In the genomic region with DNA sequence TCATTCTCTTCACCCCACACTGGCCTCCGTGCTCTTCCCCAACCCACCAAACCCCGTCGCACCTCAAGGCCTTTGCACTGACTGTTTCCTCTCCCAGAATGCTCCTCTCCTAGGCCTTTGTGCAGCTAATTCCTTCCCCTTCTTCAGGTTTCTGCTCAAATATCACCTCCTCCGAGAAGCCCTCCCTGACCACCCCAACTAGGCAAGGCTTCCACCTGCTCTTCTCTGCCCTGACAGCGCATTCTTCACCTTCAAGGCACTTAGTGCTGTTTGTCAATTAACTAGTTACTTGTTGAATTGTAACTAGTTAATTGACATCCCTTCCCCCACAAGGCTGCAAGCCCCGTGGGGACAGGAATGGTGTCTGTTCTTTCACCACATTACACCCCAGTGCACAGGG, we compare ENCODE assay signal across 1 cellular context.
TF ChIP-seq lines count a peak whose summit lies in the region.

No MANE protein-coding gene starts in this region.

TF ChIP-seq in HepG2, 621 proteins besides CTCF, POLR2A, EP300 and RAD21:
- TF ChIP-seq TCF12 (IDR thresholded peaks at IDR 0.05) (no peak), TCF12 (CRISPR knock-in tag; IDR thresholded peaks at IDR 0.05) (no peak), ZBTB26 (CRISPR knock-in tag; IDR thresholded peaks at IDR 0.05; ENCODE audit: borderline replicate concordance) (no peak), ZFP36 (IDR thresholded peaks at IDR 0.05; ENCODE audit: borderline replicate concordance, low read depth, low read length, partially characterized antibody) (peak; percentile 49), POLR2G (IDR thresholded peaks at IDR 0.05; ENCODE audit: low read depth, low read length) (no peak), BRD4 (CRISPR knock-in tag; IDR thresholded peaks at IDR 0.05) (no peak), ADNP (CRISPR knock-in tag; IDR thresholded peaks at IDR 0.05) (no peak)
TF ChIP-seq in HepG2: peak in this region for 1.
